ENCODE assay signal across 12 cellular contexts in genomic region chr7:98867271-98867701, GRCh38. TPM values are rescaled to one million over a fixed set of nuclear protein-coding genes. Genes with fewer than 3 reads are reported as not detected.
A peak's percentile ranks its signal among the peaks of the same experiment; 100 is the strongest.
DNase-seq lines count a peak whose midpoint lies in the region; ATAC-seq and TF ChIP-seq lines count a peak whose summit lies in the region.
"Had no signal": no experiment of that assay in that cellular context is flagged by ENCODE, and none has a peak within 500 bp of the region (broad histone marks: within the 10 kb centered on the region; RNA-seq: fewer than 3 reads in every experiment).

No MANE protein-coding gene starts in this region.

- H2BK20ac ChIP-seq in IMR-90 (ENCODE audit: low read depth, low read length) = no peak overlapping the region

- H2BK120ac ChIP-seq in IMR-90 (ENCODE audit: low read depth, low read length) = no peak overlapping the region

- POLR2A ChIA-PET in IMR-90 (lab: Charles Lee; ENCODE audit: unreplicated experiment) = interaction anchor here (0.6 kb wide), 1 partner anchor 442 kb away, joined by 18 read pairs; no protein-coding TSS in a partner anchor

- H2BK15ac ChIP-seq in IMR-90 (ENCODE audit: low read depth, low read length) = no peak overlapping the region

- no peak for TF ChIP-seq RAD21 in IMR-90 (IDR thresholded peaks at IDR 0.05; ENCODE audit: low read length)

- no peak overlapping the region for H3K18ac ChIP-seq in IMR-90 (ENCODE audit: low read depth, low read length)

- no peak overlapping the region for H3K14ac ChIP-seq in IMR-90 (replicated peaks; ENCODE audit: low read depth, low read length)

- peaks cover 0 to 3% of the 10 kb centered on the region in 2 experiments; a peak in 1 of 4 replicates for H3K79me1 ChIP-seq in IMR-90 (ENCODE audit: low read depth in 1 of 2, low read length in 2 of 2)

- H4K20me1 ChIP-seq in IMR-90 (ENCODE audit: insufficient read depth, low read length) = no peaks in the 10 kb centered on the region

- H3K9ac ChIP-seq in IMR-90 (ENCODE audit: low read depth, low read length) = no peak overlapping the region
- H3K9ac ChIP-seq: GM23248 had no signal

- whole genome bisulfite sequencing in IMR-90 (ENCODE audit: extremely low coverage in 2 of 2, insufficient read length in 1 of 2), 2 experiments = no CpG with 5 or more reads among the region's 7 CpGs

- intact Hi-C loops in IMR-90 (cut with micrococcal nuclease) (no loop called here), lower lobe of right lung (cut with DNase I) (no loop called here)

- H3K56ac ChIP-seq in IMR-90 (ENCODE audit: extremely low read depth, insufficient read depth, low read length) = no peak overlapping the region

- dilution Hi-C loops in IMR-90 (cut with HindIII; ENCODE audit: low sequenced_read_pairs, unreplicated experiment) = no loop called here

- no peak overlapping the region for H3K4ac ChIP-seq in IMR-90 (ENCODE audit: low read depth, low read length)

- H3K23ac ChIP-seq in IMR-90 (ENCODE audit: low read depth, low read length) = no peak overlapping the region

- peak overlapping the region; percentile 48; the same call in 1 of the 2 replicates for H2AK5ac ChIP-seq in IMR-90 (ENCODE audit: low read depth, low read length)

- H3K4me2 ChIP-seq in IMR-90 (ENCODE audit: low read depth, low read length) = no peak overlapping the region

- no peak overlapping the region for H2AFZ ChIP-seq in IMR-90 (replicated peaks; ENCODE audit: low read length, poor library complexity)
- H2AFZ ChIP-seq: GM23248 had no signal

- H3K27me3 ChIP-seq in BE2C (no peaks in the 10 kb centered on the region), IMR-90 (ENCODE audit: control insufficient read depth, insufficient read depth, low read length) (peaks cover 12% of the 10 kb centered on the region), lower lobe of right lung (ENCODE audit: low read depth) (peaks cover 27% of the 10 kb centered on the region)

- no peaks in the 10 kb centered on the region for H3K9me3 ChIP-seq in BE2C
- H3K9me3 ChIP-seq in IMR-90 (ENCODE audit: control insufficient read depth, insufficient read depth, low read length) = no peaks in the 10 kb centered on the region
- no peaks in the 10 kb centered on the region for H3K9me3 ChIP-seq in lower lobe of right lung
- H3K9me3 ChIP-seq: sigmoid colon, thoracic aorta had no signal

- H3K36me3 ChIP-seq in BE2C (no peaks in the 10 kb centered on the region), IMR-90 (ENCODE audit: control insufficient read depth, insufficient read depth, low read length) (no peaks in the 10 kb centered on the region), lower lobe of right lung (no peaks in the 10 kb centered on the region)
- H3K36me3 ChIP-seq: sigmoid colon, thoracic aorta had no signal

- peaks cover 21% of the 10 kb centered on the region for H3K4me1 ChIP-seq in BE2C
- H3K4me1 ChIP-seq in IMR-90 (ENCODE audit: control insufficient read depth, insufficient read depth, low read length) = peaks cover 10% of the 10 kb centered on the region
- H3K4me1 ChIP-seq in lower lobe of right lung = peaks cover 19% of the 10 kb centered on the region

- H3K4me3 ChIP-seq in BE2C (ENCODE audit: low read depth, low read length) (peak overlapping the region; percentile 8; the same call in 1 of the 2 replicates), IMR-90 (ENCODE audit: insufficient read depth, low read depth, low read length) (no peak overlapping the region), lower lobe of right lung (no peak overlapping the region)
- H3K4me3 ChIP-seq: GM23248, sigmoid colon, thoracic aorta had no signal

- TF ChIP-seq CTCF in BE2C (IDR thresholded peaks at IDR 0.05; ENCODE audit: low read depth, low read length) (no peak), IMR-90 (conservative IDR thresholded peaks at IDR 0.05; ENCODE audit: low read depth, low read length) (no peak), lower lobe of right lung (IDR thresholded peaks at IDR 0.05) (no peak)

- peak; percentile 27; the same call in 1 of the 2 replicates for ATAC-seq in IMR-90 (ENCODE audit: low read depth)
- peak in 1 of 2 donors; percentile 21 for ATAC-seq in lower lobe of right lung
- ATAC-seq in HG03108 (IDR thresholded peaks at IDR 0.05; ENCODE audit: unreplicated experiment) = no peak
- no peak for ATAC-seq in HG02870 (IDR thresholded peaks at IDR 0.05; ENCODE audit: unreplicated experiment)
- ATAC-seq in stimulated activated naive CD8-positive, alpha-beta T cell treated with anti-CD3 and anti-CD28 coated beads, Interleukin-15, Interleukin-2, amounts not matched to agents 100 U/mL and 50 U/mL, for 24 hours = no peak

- no peak overlapping the region for H3K27ac ChIP-seq in IMR-90 (ENCODE audit: insufficient read depth, low read length)
- no peak overlapping the region for H3K27ac ChIP-seq in lower lobe of right lung
- H3K27ac ChIP-seq: GM23248, sigmoid colon had no signal

- no peak overlapping the region for H2BK5ac ChIP-seq in IMR-90 (ENCODE audit: low read depth, low read length, poor library complexity, severe bottlenecking)

- no peak overlapping the region for H2AK9ac ChIP-seq in IMR-90 (replicated peaks; ENCODE audit: low read depth, low read length, poor library complexity)

- no TSS peak for BruUV-seq in IMR-90 (replicated peaks; lab: Mats Ljungman, UMichigan)

- DNase-seq in BE2C = peak; percentile 91
- DNase-seq in IMR-90 = peak; percentile 36
- peak in 40 of 58 donors; percentile 8 to 76 (median 33) for DNase-seq in anterior cingulate cortex (lab: John Stamatoyannopoulos, UW)
- peak; percentile 28 for DNase-seq in lower lobe of right lung
- DNase-seq in stimulated activated naive CD8-positive, alpha-beta T cell treated with anti-CD3 and anti-CD28 coated beads, Interleukin-15, Interleukin-2, amounts not matched to agents 100 U/mL and 50 U/mL, for 24 hours = no peak
- DNase-seq in NK-92 (lab: John Stamatoyannopoulos, UW; ENCODE audit: unreplicated experiment) = no peak
- DNase-seq: activated naive CD8-positive, alpha-beta T cell treated with anti-CD3 and anti-CD28 coated beads, Interleukin-2, amount 10 ng/mL, durations not matched to agents 7 days and 5 days; GM23248; sigmoid colon had no signal

- in situ Hi-C loops in IMR-90 (cut with MboI; ENCODE audit: low sequenced_read_pairs) = no loop called here

- H4K8ac ChIP-seq in IMR-90 (ENCODE audit: low read depth in 2 of 2, low read length in 2 of 2) = no peak overlapping the region

- H3K9me1 ChIP-seq in IMR-90 (ENCODE audit: insufficient read depth, low read length) = peaks cover 9% of the 10 kb centered on the region

- no peak for TF ChIP-seq POLR2A in IMR-90 (IDR thresholded peaks at IDR 0.05; ENCODE audit: low read depth, low read length)

- H4K5ac ChIP-seq in IMR-90 (ENCODE audit: low read depth, low read length) = no peak overlapping the region

- H4K91ac ChIP-seq in IMR-90 (ENCODE audit: insufficient read depth, low read depth, low read length) = no peak overlapping the region

- CTCF ChIA-PET in IMR-90 (lab: Yijun Ruan, JAX) = interaction anchor here (0.8 kb wide), 1 partner anchor 36 kb away, joined by 3 read pairs; no protein-coding TSS in a partner anchor

TF ChIP-seq in IMR-90, 13 proteins besides CTCF, POLR2A, EP300 and RAD21:
- no peak for TF ChIP-seq BHLHE40 (IDR thresholded peaks at IDR 0.05; ENCODE audit: low read depth, low read length)
- no peak for TF ChIP-seq USF2 (IDR thresholded peaks at IDR 0.05; ENCODE audit: low read depth, low read length)
- no peak for TF ChIP-seq RFX5 (IDR thresholded peaks at IDR 0.05; ENCODE audit: low read depth, low read length)
- no peak for TF ChIP-seq RCOR1 (IDR thresholded peaks at IDR 0.05; ENCODE audit: insufficient replicate concordance, low read length)
- TF ChIP-seq MAZ (IDR thresholded peaks at IDR 0.05; ENCODE audit: borderline replicate concordance, low read depth, low read length) = no peak
- no peak for TF ChIP-seq CHD1 (IDR thresholded peaks at IDR 0.05; ENCODE audit: low read depth, low read length)
- no peak for TF ChIP-seq SMC3 (IDR thresholded peaks at IDR 0.05; ENCODE audit: low read depth, low read length)
- TF ChIP-seq, protein P1, sequence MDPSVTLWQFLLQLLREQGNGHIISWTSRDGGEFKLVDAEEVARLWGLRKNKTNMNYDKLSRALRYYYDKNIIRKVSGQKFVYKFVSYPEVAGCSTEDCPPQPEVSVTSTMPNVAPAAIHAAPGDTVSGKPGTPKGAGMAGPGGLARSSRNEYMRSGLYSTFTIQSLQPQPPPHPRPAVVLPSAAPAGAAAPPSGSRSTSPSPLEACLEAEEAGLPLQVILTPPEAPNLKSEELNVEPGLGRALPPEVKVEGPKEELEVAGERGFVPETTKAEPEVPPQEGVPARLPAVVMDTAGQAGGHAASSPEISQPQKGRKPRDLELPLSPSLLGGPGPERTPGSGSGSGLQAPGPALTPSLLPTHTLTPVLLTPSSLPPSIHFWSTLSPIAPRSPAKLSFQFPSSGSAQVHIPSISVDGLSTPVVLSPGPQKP (IDR thresholded peaks at IDR 0.05; ENCODE audit: borderline replicate concordance, low read depth, low read length) = no peak
- no peak for TF ChIP-seq MAFK (IDR thresholded peaks at IDR 0.05; ENCODE audit: low read depth, low read length)
- no peak for TF ChIP-seq MXI1 (IDR thresholded peaks at IDR 0.05; ENCODE audit: borderline replicate concordance, low read depth, low read length)
- no peak for TF ChIP-seq FOS (IDR thresholded peaks at IDR 0.05; ENCODE audit: low read depth, low read length)
- TF ChIP-seq NFE2L2 (IDR thresholded peaks at IDR 0.05; ENCODE audit: low read depth, low read length) = no peak
- no peak for TF ChIP-seq CEBPB (IDR thresholded peaks at IDR 0.05; ENCODE audit: low read depth, low read length)

RNA-seq across cellular contexts. Expression of gene TMEM130, which starts 2.5 kb away (rescaled TPM):
- 55.8 TPM for polyA plus RNA-seq in BE2C (2012; ENCODE audit: insufficient read depth, insufficient read length, low read depth)
- total RNA-seq in IMR-90 (2012; rRNA removed) (1.1 and 1.4 TPM in 2 replicates), lower lobe of right lung (2.9 TPM)
- polyA plus RNA-seq in IMR-90 (2012; rRNA removed) = 13.5 and 14.8 TPM in 2 replicates
- polyA plus RNA-seq in IMR-90 (2012; cell fraction: cytosol; rRNA removed) = 17.4 and 22.2 TPM in 2 replicates
- 14.2 and 24.0 TPM in 2 replicates for polyA plus RNA-seq in IMR-90 (2012; cell fraction: nucleus; rRNA removed; ENCODE audit: low replicate concordance)
- total RNA-seq: activated naive CD8-positive, alpha-beta T cell treated with anti-CD3 and anti-CD28 coated beads, Interleukin-2, amount 10 ng/mL, durations not matched to agents 7 days and 5 days; GM23248 had no signal

RNA-seq across cellular contexts. Expression of gene TRRAP, which starts 11.0 kb away (rescaled TPM):
- 42.7 TPM for polyA plus RNA-seq in BE2C (2012; ENCODE audit: insufficient read depth, insufficient read length, low read depth)
- total RNA-seq in IMR-90 (2012; rRNA removed) (12.5 TPM in 2 replicates), lower lobe of right lung (38.5 TPM)
- 18.1 and 18.8 TPM in 2 replicates for polyA plus RNA-seq in IMR-90 (2012; rRNA removed)
- 10.8 and 13.2 TPM in 2 replicates for polyA plus RNA-seq in IMR-90 (2012; cell fraction: cytosol; rRNA removed)
- 28.4 and 30.9 TPM in 2 replicates for polyA plus RNA-seq in IMR-90 (2012; cell fraction: nucleus; rRNA removed; ENCODE audit: low replicate concordance)

Comparison
In these comparisons a context has a peak if more than half of its experiments do, and no peak if none do; other contexts are left out.
1. DNase-seq: peak in BE2C (single experiment), IMR-90 (single experiment), anterior cingulate cortex (40 of 58) and lower lobe of right lung (single experiment); none in stimulated activated naive CD8-positive, alpha-beta T cell treated with anti-CD3 and anti-CD28 coated beads, Interleukin-15, Interleukin-2, amounts not matched to agents 100 U/mL and 50 U/mL, for 24 hours (single experiment) and NK-92 (single experiment).